In the genomic region with DNA sequence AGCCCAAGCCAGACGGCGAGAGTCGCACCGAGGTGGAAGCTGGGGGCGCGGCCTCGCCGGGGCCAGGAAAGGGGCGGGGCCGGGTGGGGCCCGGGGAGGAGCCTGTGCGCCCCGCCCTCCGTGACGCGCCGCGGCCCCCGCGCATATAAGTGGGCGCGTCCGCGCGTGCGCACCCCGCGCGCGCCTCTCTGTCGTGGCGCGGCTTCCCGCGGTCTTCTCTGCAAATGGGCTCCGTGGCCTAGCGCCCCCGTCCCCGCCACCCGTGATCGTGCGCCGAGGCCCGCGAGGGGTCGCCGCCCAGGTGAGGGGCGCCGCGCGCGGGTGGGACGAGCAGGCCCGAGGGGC, we compare ENCODE assay signal across 8 cellular contexts. TPM values are rescaled to one million over a fixed set of nuclear protein-coding genes. Genes with fewer than 3 reads are reported as not detected.
A peak's percentile ranks its signal among the peaks of the same experiment; 100 is the strongest.
DNase-seq lines count a peak whose midpoint lies in the region; ATAC-seq lines count a peak whose summit lies in the region.

Gene PPDPF (plus strand): TSS at position 172 of the 345 bp plus-strand sequence. CDS start 544 bp downstream, outside the sequence.

- H3K36me3 ChIP-seq in HUES64 (ENCODE audit: insufficient read depth, low read length) = peaks cover 20% of the 10 kb centered on the region

- H3K9ac ChIP-seq in HUES64 (ENCODE audit: low read depth, low read length) = peak within 1 kb of the TSS; percentile 92

- peak; percentile 63 for ATAC-seq in GM21390 (IDR thresholded peaks at IDR 0.05; ENCODE audit: unreplicated experiment)

- in situ Hi-C loops in SK-MEL-5 (cut with HindIII; ENCODE audit: low pct_unique_long_range_greater_than_20kb, low sequenced_read_pairs) = no loop called here

- under 1% methylated on average over 54 of the region's 54 CpGs for WGBS in HUES64

- H3K27me3 ChIP-seq in HUES64 (ENCODE audit: insufficient read depth, low read length) = peaks cover 14% of the 10 kb centered on the region

- peaks cover 9% of the 10 kb centered on the region; the same call in 1 of the 2 replicates for H3K9me3 ChIP-seq in HUES64 (ENCODE audit: insufficient read depth, low read depth, low read length)

- H3K4me3 ChIP-seq in HUES64 (ENCODE audit: low read length) = peak within 1 kb of the TSS; percentile 95

- DNase-seq in DMS153 (lab: John Stamatoyannopoulos, UW) (peak; percentile 44), SK-MEL-5 (ENCODE audit: low read depth, low spot score) (peak; percentile 73), glomerular endothelial cell (ENCODE audit: extremely low read depth, low read depth, low spot score) (no peak), occipital lobe (lab: John Stamatoyannopoulos, UW) (peak; percentile 78), substantia nigra (lab: John Stamatoyannopoulos, UW) (peak in 45 of 49 donors; percentile 31 to 97 (median 74))
- DNase-seq in activated naive CD4-positive, alpha-beta T cell treated with anti-CD3 and anti-CD28 coated beads, Interleukin-2, amount 50 U/mL, for 16 hours = peak; percentile 79

- 0 out of 2 replicates have a peak, but pooled peaks cover 9% of the 10 kb centered on the region for H3K4me1 ChIP-seq in HUES64 (ENCODE audit: insufficient read depth, low read length)

- H3K27ac ChIP-seq in HUES64 (ENCODE audit: low read depth, low read length) = peak within 1 kb of the TSS; percentile 83; the same call in 1 of the 2 replicates
- H3K27ac ChIP-seq in substantia nigra (ENCODE audit: low read depth, low read length, poor library complexity, severe bottlenecking) = peak within 1 kb of the TSS; percentile 86

RNA-seq across cellular contexts. Expression of gene PPDPF, which starts in this region (rescaled TPM):
- 133 TPM for polyA plus RNA-seq in HUES64 (2013, experiment 1 of 2)
- polyA plus RNA-seq in HUES64 (2013, experiment 2 of 2) = 191 TPM
- 29.6 and 37.5 TPM in 2 replicates for total RNA-seq in SK-MEL-5 (2014; rRNA removed; shearing (Covaris generic))
- 322 and 386 TPM in 2 replicates for polyA plus RNA-seq in SK-MEL-5 (2015; cell fraction: cytosol; rRNA removed)
- 29.7 and 42.7 TPM in 2 replicates for polyA plus RNA-seq in SK-MEL-5 (2015; cell fraction: nucleus; rRNA removed)
- total RNA-seq in glomerular endothelial cell (130 and 162 TPM in 2 replicates), occipital lobe (43.5 TPM)
